28 cellular contexts compared by ENCODE assay signal in genomic region chrX:130014356-130014755, GRCh38.
"Had no signal": no experiment of that assay in that cellular context is flagged by ENCODE, and none has a peak within 500 bp of the region (broad histone marks: within the 10 kb centered on the region; RNA-seq: fewer than 3 reads in every experiment).

No MANE protein-coding gene starts in this region.

- H3K4me1 Mint-ChIP-seq: natural killer cell; stimulated activated naive B cell treated with anti-CD40 and anti-IgM and Interleukin-4, amounts not matched to agents 10 μg/mL and 1 μg/mL and 100 μg/mL, for 72 hours had no signal

- H3K4me3 Mint-ChIP-seq: natural killer cell; nephron; neural progenitor cell; stimulated activated effector memory CD8-positive, alpha-beta T cell treated with anti-CD3 and anti-CD28 coated beads, Interleukin-12 subunit alpha, Interleukin-12 subunit beta, amount 100 ng/mL, for 72 hours; stimulated activated naive B cell treated with anti-CD40 and anti-IgM and Interleukin-4, amounts not matched to agents 10 μg/mL and 1 μg/mL and 100 μg/mL, for 72 hours; stimulated activated naive CD8-positive, alpha-beta T cell treated with anti-CD3 and anti-CD28 coated beads, Interleukin-15, Interleukin-2, amounts not matched to agents 100 ng/mL and 50 ng/mL, for 24 hours had no signal

- H3K27ac Mint-ChIP-seq: natural killer cell; nephron; neural progenitor cell; progenitor cell of endocrine pancreas; stimulated activated effector memory CD8-positive, alpha-beta T cell treated with anti-CD3 and anti-CD28 coated beads, Interleukin-12 subunit alpha, Interleukin-12 subunit beta, amount 100 ng/mL, for 72 hours; stimulated activated naive B cell treated with anti-CD40 and anti-IgM and Interleukin-4, amounts not matched to agents 10 μg/mL and 1 μg/mL and 100 μg/mL, for 72 hours; stimulated activated naive CD8-positive, alpha-beta T cell treated with anti-CD3 and anti-CD28 coated beads, Interleukin-15, Interleukin-2, amounts not matched to agents 100 ng/mL and 50 ng/mL, for 24 hours had no signal

- H3K27me3 ChIP-seq: neural progenitor cell, ovary, right lobe of liver, sigmoid colon, stomach, thyroid gland, tibial nerve, upper lobe of left lung, vagina had no signal

- H3K27me3 Mint-ChIP-seq: progenitor cell of endocrine pancreas; stimulated activated naive B cell treated with anti-CD40 and anti-IgM and Interleukin-4, amounts not matched to agents 10 μg/mL and 1 μg/mL and 100 μg/mL, for 72 hours; stimulated activated naive CD8-positive, alpha-beta T cell treated with anti-CD3 and anti-CD28 coated beads, Interleukin-15, Interleukin-2, amounts not matched to agents 100 ng/mL and 50 ng/mL, for 24 hours had no signal

- H3K4me1 ChIP-seq: neural progenitor cell, parathyroid adenoma, psoas muscle, right lobe of liver, upper lobe of left lung, vagina had no signal

- H3K4me3 ChIP-seq: neural progenitor cell, ovary, psoas muscle, right lobe of liver, sigmoid colon, stomach, thoracic aorta, thyroid gland, tibial nerve, upper lobe of left lung, vagina had no signal

- H3K9me3 ChIP-seq: ovary, psoas muscle, right lobe of liver, sigmoid colon, stomach, thoracic aorta, thyroid gland, tibial nerve, upper lobe of left lung, vagina had no signal

- H3K9me3 Mint-ChIP-seq: natural killer cell; nephron; neural progenitor cell; stimulated activated effector memory CD8-positive, alpha-beta T cell treated with anti-CD3 and anti-CD28 coated beads, Interleukin-12 subunit alpha, Interleukin-12 subunit beta, amount 100 ng/mL, for 72 hours; stimulated activated naive B cell treated with anti-CD40 and anti-IgM and Interleukin-4, amounts not matched to agents 10 μg/mL and 1 μg/mL and 100 μg/mL, for 72 hours; stimulated activated naive CD8-positive, alpha-beta T cell treated with anti-CD3 and anti-CD28 coated beads, Interleukin-15, Interleukin-2, amounts not matched to agents 100 ng/mL and 50 ng/mL, for 24 hours had no signal

- H3K27ac ChIP-seq: neural progenitor cell, ovary, parathyroid adenoma, psoas muscle, right lobe of liver, sigmoid colon, stomach, thoracic aorta, thyroid gland, tibial nerve, upper lobe of left lung, vagina had no signal

- H3K36me3 ChIP-seq: neural progenitor cell, ovary, right lobe of liver, thoracic aorta, vagina had no signal

- DNase-seq: natural killer cell; occipital lobe; ovary; posterior cingulate gyrus; psoas muscle; right cardiac atrium; right lobe of liver; sigmoid colon; small intestine; stimulated activated CD4-positive, alpha-beta T cell treated with anti-CD3 and anti-CD28 coated beads, Interleukin-15, amount 100 ng/mL, for 24 hours; stimulated activated CD4-positive, alpha-beta T cell treated with anti-CD3 and anti-CD28 coated beads, Interleukin-2, amount 100 ng/mL, for 24 hours; stimulated activated CD4-positive, alpha-beta T cell treated with anti-CD3 and anti-CD28 coated beads, Interleukin-2, amount 100 ng/mL, for 48 hours; stimulated activated CD4-positive, alpha-beta T cell treated with anti-CD3 and anti-CD28 coated beads, Interleukin-4, amount 100 ng/mL, for 24 hours; stimulated activated naive B cell treated with anti-CD40 and anti-IgM and Interleukin-4, amounts not matched to agents 10 μg/mL and 1 μg/mL and 100 μg/mL, for 72 hours; stimulated activated naive CD4-positive, alpha-beta T cell treated with Interleukin-2 at 50 U/mL for 16 hours; stomach; thyroid gland; trophoblast cell; upper lobe of left lung had no signal

- H3K36me3 Mint-ChIP-seq: natural killer cell had no signal

- ATAC-seq: natural killer cell; psoas muscle; right cardiac atrium; right lobe of liver; stimulated activated effector memory CD8-positive, alpha-beta T cell treated with anti-CD3 and anti-CD28 coated beads, Interleukin-12 subunit alpha, Interleukin-12 subunit beta, amount 100 ng/mL, for 72 hours; stimulated activated naive B cell treated with anti-CD40 and anti-IgM and Interleukin-4, amounts not matched to agents 10 μg/mL and 1 μg/mL and 100 μg/mL, for 72 hours had no signal
